8 cellular contexts compared by ENCODE assay signal in the genomic region with DNA sequence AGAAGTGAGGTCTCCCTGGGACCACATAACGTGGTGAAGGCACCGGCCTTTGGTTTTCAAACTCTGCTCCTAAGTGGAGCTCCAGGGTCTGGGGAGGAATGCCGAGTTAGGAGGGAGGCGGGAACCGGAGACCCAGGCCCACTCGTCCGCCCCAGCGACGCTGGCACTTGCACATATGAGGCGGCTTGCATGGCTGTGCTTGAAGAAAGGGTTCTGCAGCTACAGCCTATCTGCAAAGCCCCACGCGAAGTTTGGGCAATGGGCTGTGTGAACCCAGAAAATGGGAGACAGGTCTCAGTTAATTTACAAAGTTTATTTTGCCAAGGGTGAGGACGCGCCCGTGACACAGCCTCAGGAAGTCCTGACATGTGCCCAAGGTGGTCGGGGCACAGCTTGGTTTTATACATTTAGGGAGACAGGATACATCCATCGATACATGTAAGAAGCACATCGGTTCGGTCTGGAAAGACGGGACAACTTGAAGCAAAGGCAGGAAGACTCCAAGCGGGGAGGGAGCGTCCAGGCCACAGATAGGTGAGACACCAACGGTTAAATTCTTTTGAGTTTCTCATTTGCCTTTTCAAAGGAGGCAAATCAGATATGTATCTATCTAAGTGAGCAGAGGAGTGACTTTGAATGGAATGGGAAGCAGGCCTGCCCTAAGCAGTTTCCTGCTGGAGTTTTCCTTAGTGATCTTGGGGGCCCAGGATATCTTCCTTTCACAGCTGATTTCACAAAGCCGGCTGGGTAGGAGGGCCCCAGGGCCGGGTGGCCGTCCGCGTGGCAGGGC. TPM values are rescaled to one million over a fixed set of nuclear protein-coding genes. Genes with fewer than 3 reads are reported as not detected.
DNase-seq lines count a peak whose midpoint lies in the region; ATAC-seq, FAIRE-seq and TF ChIP-seq lines count a peak whose summit lies in the region.

No MANE protein-coding gene starts in this region.

- H3K4me1 ChIP-seq in hepatocyte (ENCODE audit: insufficient read depth) (peaks cover 24% of the 10 kb centered on the region), small intestine (ENCODE audit: control insufficient read depth in 2 of 2, insufficient read depth in 1 of 2, low read depth in 1 of 2, low read length in 1 of 2) (peaks cover 3 to 8% of the 10 kb centered on the region in 2 donors)

- H3K27me3 ChIP-seq in hepatocyte (peaks cover 5% of the 10 kb centered on the region), small intestine (ENCODE audit: control insufficient read depth in 2 of 2, insufficient read depth in 2 of 2, low read length in 2 of 2) (no peaks in the 10 kb centered on the region)

- peak overlapping the region; percentile 29 for H3K27ac Mint-ChIP-seq in HFFc6
- H3K27ac Mint-ChIP-seq in activated CD8-positive, alpha-beta T cell treated with anti-CD3 and anti-CD28 coated beads for 36 hours = peak overlapping the region; percentile 79

- TF ChIP-seq CTCF in HFFc6 (IDR thresholded peaks at IDR 0.05) (no peak), hepatocyte (IDR thresholded peaks at IDR 0.05; ENCODE audit: poor library complexity) (no peak)
- no peak for TF ChIP-seq CTCF in activated CD8-positive, alpha-beta T cell treated with anti-CD3 and anti-CD28 coated beads for 36 hours (IDR thresholded peaks at IDR 0.05)

- WGBS in hepatocyte (ENCODE audit: low lambda C conversion rate, missing lambda C conversion rate) = 71% methylated on average over 28 of the region's 28 CpGs
- WGBS in small intestine, 3 donors = 78 to 79% (median 79%) methylated on average over 28 of the region's 28 CpGs

- ATAC-seq in activated CD8-positive, alpha-beta T cell treated with anti-CD3 and anti-CD28 coated beads for 36 hours = no peak
- ATAC-seq in HG02885 (IDR thresholded peaks at IDR 0.05; ENCODE audit: poor library complexity, unreplicated experiment) (no peak), HG03097 (IDR thresholded peaks at IDR 0.05; ENCODE audit: low FRiP score, unreplicated experiment) (no peak), HG02938 (IDR thresholded peaks at IDR 0.05; ENCODE audit: unreplicated experiment) (no peak)

- H4K20me1 ChIP-seq in hepatocyte (ENCODE audit: insufficient read depth, poor library complexity, severe bottlenecking) = no peaks in the 10 kb centered on the region

- DNase-seq in HFFc6 (no peak), hepatocyte (ENCODE audit: low spot score) (no peak), small intestine (no peak)
- DNase-seq in activated CD8-positive, alpha-beta T cell treated with anti-CD3 and anti-CD28 coated beads for 36 hours = no peak
- no peak for DNase-seq in effector CD8-positive, alpha-beta T cell (lab: John Stamatoyannopoulos, UW)

- no peaks in the 10 kb centered on the region for H3K36me3 Mint-ChIP-seq in HFFc6 (ENCODE audit: low read depth)
- peaks cover 4% of the 10 kb centered on the region for H3K36me3 Mint-ChIP-seq in activated CD8-positive, alpha-beta T cell treated with anti-CD3 and anti-CD28 coated beads for 36 hours (ENCODE audit: low read depth)

- peaks cover 17% of the 10 kb centered on the region for H3K27me3 Mint-ChIP-seq in HFFc6 (ENCODE audit: insufficient read depth)
- H3K27me3 Mint-ChIP-seq in activated CD8-positive, alpha-beta T cell treated with anti-CD3 and anti-CD28 coated beads for 36 hours = peaks cover 14% of the 10 kb centered on the region

- intact Hi-C loops in activated CD8-positive, alpha-beta T cell treated with anti-CD3 and anti-CD28 coated beads for 36 hours (cut with micrococcal nuclease) = no loop called here

- H3K79me2 ChIP-seq in hepatocyte = peaks cover 41% of the 10 kb centered on the region

- H3K36me3 ChIP-seq in hepatocyte (replicated peaks; ENCODE audit: insufficient read depth, low read depth) (no peaks in the 10 kb centered on the region), small intestine (ENCODE audit: control insufficient read depth in 2 of 2, insufficient read depth in 2 of 2, low read length in 2 of 2) (no peaks in the 10 kb centered on the region)

- POLR2A ChIA-PET in activated CD8-positive, alpha-beta T cell treated with anti-CD3 and anti-CD28 coated beads for 36 hours (lab: Charles Lee) = interaction anchor here (1.1 to 1.3 kb wide), 2 partner anchors 11 to 14 kb away, joined by 3 to 5 read pairs; no protein-coding TSS in a partner anchor

- no peak for FAIRE-seq in small intestine (lab: Jason Lieb, UNC)

- H3K4me3 Mint-ChIP-seq in HFFc6 = peak overlapping the region; percentile 69
- H3K4me3 Mint-ChIP-seq in activated CD8-positive, alpha-beta T cell treated with anti-CD3 and anti-CD28 coated beads for 36 hours = peak overlapping the region; percentile 58

- H3K9me3 ChIP-seq in hepatocyte (ENCODE audit: low read depth) = no peaks in the 10 kb centered on the region
- H3K9me3 ChIP-seq in small intestine (ENCODE audit: control insufficient read depth, low read depth) = no peaks in the 10 kb centered on the region

- H3K9me3 Mint-ChIP-seq in HFFc6 = no peaks in the 10 kb centered on the region
- H3K9me3 Mint-ChIP-seq in activated CD8-positive, alpha-beta T cell treated with anti-CD3 and anti-CD28 coated beads for 36 hours = no peaks in the 10 kb centered on the region

- peaks cover 34% of the 10 kb centered on the region for H3K4me1 Mint-ChIP-seq in HFFc6 (ENCODE audit: low read depth)
- peaks cover 33% of the 10 kb centered on the region for H3K4me1 Mint-ChIP-seq in activated CD8-positive, alpha-beta T cell treated with anti-CD3 and anti-CD28 coated beads for 36 hours (ENCODE audit: low read depth)

- H3K27ac ChIP-seq in hepatocyte = peak overlapping the region; percentile 98
- H3K27ac ChIP-seq in small intestine (ENCODE audit: low read depth in 1 of 2, low read length in 1 of 2) = peak overlapping the region; percentile 61 to 72

- peak overlapping the region; percentile 96 for H3K4me2 ChIP-seq in hepatocyte

- H3K9me2 ChIP-seq in hepatocyte (replicated peaks; ENCODE audit: insufficient read depth) = no peaks in the 10 kb centered on the region

- CTCF ChIA-PET in activated CD8-positive, alpha-beta T cell treated with anti-CD3 and anti-CD28 coated beads for 36 hours (lab: Charles Lee) = interaction anchor here (2.2 to 3.4 kb wide), 2 partner anchors 10 to 13 kb away, joined by 7 to 9 read pairs; no protein-coding TSS in a partner anchor

- H3K4me3 ChIP-seq in hepatocyte (peak overlapping the region; percentile 62), small intestine (ENCODE audit: low read depth in 1 of 2, low read length in 2 of 2) (peak overlapping the region; percentile 46 to 97)

- H2AFZ ChIP-seq in hepatocyte = peak overlapping the region; percentile 93

RNA-seq across cellular contexts. Expression of a gene that starts 0.8 kb away (rescaled TPM):
- total RNA-seq in HFFc6 (2021; fragmentation: NEBNext Ultra II Directional; extraction: Animal tissue kit (Norgen Biotek cat#: 25700)) = 10 to 100 TPM; 15.7 to 21.9 (median 18.1) TPM
- 10 to 100 TPM; 26.0 to 28.6 TPM for total RNA-seq in activated CD8-positive, alpha-beta T cell treated with anti-CD3 and anti-CD28 coated beads for 36 hours
- 68.4 and 79.2 TPM in 2 replicates for total RNA-seq in hepatocyte
- polyA plus RNA-seq in hepatocyte (37.7 and 38.4 TPM in 2 replicates), small intestine (10 to 100 TPM; 15.7 to 22.3 (median 19.9) TPM)
